26 cellular contexts compared by ENCODE assay signal in the genomic region with DNA sequence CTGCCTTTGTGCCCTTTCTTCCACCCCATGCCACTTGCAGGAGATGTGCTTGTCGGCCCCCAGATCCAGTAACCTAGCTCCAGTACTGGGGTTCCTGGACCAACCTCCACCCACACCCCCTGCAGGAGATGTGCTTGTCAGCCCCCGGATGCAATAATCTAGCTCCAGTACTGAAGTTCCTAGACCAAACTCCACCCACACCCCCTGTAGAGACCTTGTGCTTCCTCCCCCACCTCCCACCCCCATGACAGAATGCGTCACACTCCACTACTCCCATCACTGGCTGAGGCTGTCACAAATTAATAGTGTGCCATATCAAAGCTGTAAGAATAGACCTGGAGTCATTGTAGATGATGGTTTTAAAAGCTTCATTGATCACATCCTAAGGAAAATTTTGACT.
"Had no signal": no experiment of that assay in that cellular context is flagged by ENCODE, and none has a peak within 500 bp of the region (broad histone marks: within the 10 kb centered on the region; RNA-seq: fewer than 3 reads in every experiment).

No MANE protein-coding gene starts in this region.

- H3K4me1 Mint-ChIP-seq: activated CD4-positive, alpha-beta T cell treated with anti-CD3 and anti-CD28 coated beads for 36 hours; activated CD8-positive, alpha-beta memory T cell treated with anti-CD3 and anti-CD28 coated beads, Interleukin-2, amount 10 ng/mL, durations not matched to agents 7 days and 5 days; activated naive CD4-positive, alpha-beta T cell treated with anti-CD3 and anti-CD28 coated beads, Interleukin-2, amount 50 U/mL, for 24 hours; activated naive CD8-positive, alpha-beta T cell treated with anti-CD3 and anti-CD28 coated beads, Interleukin-2, amount 50 U/mL, for 24 hours; natural killer cell had no signal

- H3K36me3 ChIP-seq: heart right ventricle, lower lobe of right lung, suprapubic skin, tibial nerve had no signal

- H3K27ac ChIP-seq: foreskin keratinocyte, heart right ventricle, lower lobe of right lung, suprapubic skin, tibial nerve had no signal

- ATAC-seq: activated CD4-positive, alpha-beta T cell treated with anti-CD3 and anti-CD28 coated beads for 36 hours; activated CD8-positive, alpha-beta memory T cell treated with anti-CD3 and anti-CD28 coated beads, Interleukin-2, amount 10 ng/mL, durations not matched to agents 7 days and 5 days; activated CD8-positive, alpha-beta T cell treated with anti-CD3 and anti-CD28 coated beads, Interleukin-2, amount 10 ng/mL, durations not matched to agents 7 days and 5 days; activated naive CD8-positive, alpha-beta T cell treated with anti-CD3 and anti-CD28 coated beads, Interleukin-2, amount 50 U/mL, for 24 hours; esophagus mucosa; foreskin keratinocyte; heart right ventricle; left lobe of liver; lower lobe of right lung; natural killer cell; right cardiac atrium had no signal

- H3K4me3 ChIP-seq: heart right ventricle, lower lobe of right lung, suprapubic skin, tibial nerve had no signal

- H3K27ac Mint-ChIP-seq: activated CD4-positive, alpha-beta T cell treated with anti-CD3 and anti-CD28 coated beads for 36 hours; activated CD8-positive, alpha-beta memory T cell treated with anti-CD3 and anti-CD28 coated beads, Interleukin-2, amount 10 ng/mL, durations not matched to agents 7 days and 5 days; activated CD8-positive, alpha-beta T cell treated with anti-CD3 and anti-CD28 coated beads, Interleukin-2, amount 10 ng/mL, durations not matched to agents 7 days and 5 days; activated naive CD4-positive, alpha-beta T cell treated with anti-CD3 and anti-CD28 coated beads, Interleukin-2, amount 50 U/mL, for 24 hours; activated naive CD8-positive, alpha-beta T cell treated with anti-CD3 and anti-CD28 coated beads, Interleukin-2, amount 50 U/mL, for 24 hours; activated T-helper 2 cell treated with anti-CD3 and anti-CD28 coated beads, Interferon-gamma antibody, Interleukin-2, Interleukin-4, amounts not matched to agents 10 μg/mL and 5 μg/mL and 100 μg/mL, durations not matched to agents 14 hours and 24 hours and 36 hours; dendritic cell treated with granulocyte-macrophage colony-stimulating factor and Interleukin-4, amounts not matched to agents 40 ng/mL and 50 ng/mL, for 4 days; endodermal cell; natural killer cell; T-helper 1 cell treated with Interleukin-12 subunit alpha and Interleukin-12 subunit beta and Interleukin-4 antibody, amounts not matched to agents 30 μg/mL and 1 μg/mL, for 36 hours had no signal

- H3K9me3 Mint-ChIP-seq: activated naive CD4-positive, alpha-beta T cell treated with anti-CD3 and anti-CD28 coated beads, Interleukin-2, amount 50 U/mL, for 24 hours; activated T-helper 2 cell treated with anti-CD3 and anti-CD28 coated beads, Interferon-gamma antibody, Interleukin-2, Interleukin-4, amounts not matched to agents 10 μg/mL and 5 μg/mL and 100 μg/mL, durations not matched to agents 14 hours and 24 hours and 36 hours; endodermal cell had no signal

- H3K4me1 ChIP-seq: foreskin keratinocyte, lower lobe of right lung had no signal

- H3K27me3 Mint-ChIP-seq: activated CD8-positive, alpha-beta memory T cell treated with anti-CD3 and anti-CD28 coated beads, Interleukin-2, amount 10 ng/mL, durations not matched to agents 7 days and 5 days; activated naive CD8-positive, alpha-beta T cell treated with anti-CD3 and anti-CD28 coated beads, Interleukin-2, amount 50 U/mL, for 24 hours; dendritic cell treated with granulocyte-macrophage colony-stimulating factor and Interleukin-4, amounts not matched to agents 40 ng/mL and 50 ng/mL, for 4 days had no signal

- DNase-seq: activated CD4-positive, alpha-beta T cell treated with anti-CD3 and anti-CD28 coated beads for 36 hours; activated CD4-positive, CD25-positive, alpha-beta regulatory T cell; activated CD8-positive, alpha-beta memory T cell treated with anti-CD3 and anti-CD28 coated beads, Interleukin-2, amount 10 ng/mL, durations not matched to agents 7 days and 5 days; activated CD8-positive, alpha-beta T cell treated with anti-CD3 and anti-CD28 coated beads, Interleukin-2, amount 10 ng/mL, durations not matched to agents 7 days and 5 days; activated naive CD8-positive, alpha-beta T cell treated with anti-CD3 and anti-CD28 coated beads, Interleukin-2, amount 50 U/mL, for 24 hours; activated T-cell treated with anti-CD3 and anti-CD28 coated beads, Interleukin-2, amount 50 U/mL, for 48 hours; central memory CD4-positive, alpha-beta T cell; endodermal cell; foreskin keratinocyte; heart right ventricle; islet precursor cell; lower lobe of right lung; mesenchymal stem cell; natural killer cell; right cardiac atrium; stimulated activated CD4-positive, alpha-beta T cell treated with anti-CD3 and anti-CD28 coated beads, Interleukin-15, amount 100 ng/mL, for 24 hours; stimulated activated CD4-positive, alpha-beta T cell treated with anti-CD3 and anti-CD28 coated beads, Interleukin-2, amount 100 ng/mL, for 24 hours; T1000 had no signal

- H3K9me3 ChIP-seq: lower lobe of right lung, suprapubic skin had no signal

- H3K36me3 Mint-ChIP-seq: activated CD8-positive, alpha-beta memory T cell treated with anti-CD3 and anti-CD28 coated beads, Interleukin-2, amount 10 ng/mL, durations not matched to agents 7 days and 5 days; activated naive CD4-positive, alpha-beta T cell treated with anti-CD3 and anti-CD28 coated beads, Interleukin-2, amount 50 U/mL, for 24 hours; natural killer cell had no signal

- H3K4me3 Mint-ChIP-seq: activated CD4-positive, alpha-beta T cell treated with anti-CD3 and anti-CD28 coated beads for 36 hours; activated CD8-positive, alpha-beta memory T cell treated with anti-CD3 and anti-CD28 coated beads, Interleukin-2, amount 10 ng/mL, durations not matched to agents 7 days and 5 days; activated CD8-positive, alpha-beta T cell treated with anti-CD3 and anti-CD28 coated beads, Interleukin-2, amount 10 ng/mL, durations not matched to agents 7 days and 5 days; activated naive CD4-positive, alpha-beta T cell treated with anti-CD3 and anti-CD28 coated beads, Interleukin-2, amount 50 U/mL, for 24 hours; activated naive CD8-positive, alpha-beta T cell treated with anti-CD3 and anti-CD28 coated beads, Interleukin-2, amount 50 U/mL, for 24 hours; dendritic cell treated with granulocyte-macrophage colony-stimulating factor and Interleukin-4, amounts not matched to agents 40 ng/mL and 50 ng/mL, for 4 days; endodermal cell; natural killer cell; T-helper 1 cell treated with Interleukin-12 subunit alpha and Interleukin-12 subunit beta and Interleukin-4 antibody, amounts not matched to agents 30 μg/mL and 1 μg/mL, for 36 hours had no signal

- H3K27me3 ChIP-seq: foreskin keratinocyte, heart right ventricle, suprapubic skin, tibial nerve had no signal
